In genomic region chr18:23844991-23845680, GRCh38 we compare ENCODE assay signal across 12 cellular contexts.
DNase-seq lines count a peak whose midpoint lies in the region; ATAC-seq lines count a peak whose summit lies in the region.
"Had no signal": no experiment of that assay in that cellular context is flagged by ENCODE, and none has a peak within 500 bp of the region (broad histone marks: within the 10 kb centered on the region; RNA-seq: fewer than 3 reads in every experiment).

No MANE protein-coding gene starts in this region.

- H3K36me3 Mint-ChIP-seq in activated T-cell treated with anti-CD3 and anti-CD28 coated beads, Interleukin-2, amount 50 U/mL, for 24 hours (ENCODE audit: low read depth), result no peaks in the 10 kb centered on the region

- no peak overlapping the region for H3K4me3 ChIP-seq in H7 (ENCODE audit: insufficient read depth, low read depth, low read length)
- H3K4me3 ChIP-seq: sigmoid colon had no signal

- no peaks in the 10 kb centered on the region for H3K36me3 ChIP-seq in H7 (replicated peaks; ENCODE audit: control insufficient read depth, insufficient read depth, low read length)
- H3K36me3 ChIP-seq: sigmoid colon had no signal

- DNase-seq in H7, result peak; percentile 75
- DNase-seq in T1000 (lab: John Stamatoyannopoulos, UW), result peak; percentile 66
- DNase-seq in iPS-NIHi7 (ENCODE audit: extremely low spot score), result peak; percentile 64
- DNase-seq in sciatic nerve (ENCODE audit: low spot score), result no peak
- no peak for DNase-seq in activated T-cell treated with anti-CD3 and anti-CD28 coated beads, Interleukin-2, amount 50 U/mL, for 24 hours
- DNase-seq: activated naive CD4-positive, alpha-beta T cell treated with anti-CD3 and anti-CD28 coated beads for 36 hours; CD4-positive, CD25-positive, alpha-beta regulatory T cell; MM.1S; sigmoid colon had no signal

- no peaks in the 10 kb centered on the region for H3K9me3 Mint-ChIP-seq in activated T-cell treated with anti-CD3 and anti-CD28 coated beads, Interleukin-2, amount 50 U/mL, for 24 hours
- H3K9me3 Mint-ChIP-seq: activated naive CD4-positive, alpha-beta T cell treated with anti-CD3 and anti-CD28 coated beads for 36 hours; CD4-positive, CD25-positive, alpha-beta regulatory T cell had no signal

- H3K27me3 ChIP-seq in H7 (ENCODE audit: control insufficient read depth, insufficient read depth, low read length), result no peaks in the 10 kb centered on the region
- H3K27me3 ChIP-seq: sigmoid colon had no signal

- H3K27ac Mint-ChIP-seq in activated T-cell treated with anti-CD3 and anti-CD28 coated beads, Interleukin-2, amount 50 U/mL, for 24 hours, result no peak overlapping the region
- H3K27ac Mint-ChIP-seq: activated naive CD4-positive, alpha-beta T cell treated with anti-CD3 and anti-CD28 coated beads for 36 hours; CD4-positive, CD25-positive, alpha-beta regulatory T cell had no signal

- H3K4me1 Mint-ChIP-seq in activated T-cell treated with anti-CD3 and anti-CD28 coated beads, Interleukin-2, amount 50 U/mL, for 24 hours (ENCODE audit: low read depth), result no peaks in the 10 kb centered on the region

- no peaks in the 10 kb centered on the region for H3K27me3 Mint-ChIP-seq in activated T-cell treated with anti-CD3 and anti-CD28 coated beads, Interleukin-2, amount 50 U/mL, for 24 hours
- H3K27me3 Mint-ChIP-seq: CD4-positive, CD25-positive, alpha-beta regulatory T cell had no signal

- ATAC-seq in sciatic nerve (peak; percentile 65), GM21528 (IDR thresholded peaks at IDR 0.05; ENCODE audit: low FRiP score, unreplicated experiment) (no peak), GM21723 (IDR thresholded peaks at IDR 0.05; ENCODE audit: unreplicated experiment) (no peak), GM18861 (IDR thresholded peaks at IDR 0.05; ENCODE audit: unreplicated experiment) (no peak)

- H3K4me3 Mint-ChIP-seq in activated T-cell treated with anti-CD3 and anti-CD28 coated beads, Interleukin-2, amount 50 U/mL, for 24 hours, result no peak overlapping the region
- H3K4me3 Mint-ChIP-seq: activated naive CD4-positive, alpha-beta T cell treated with anti-CD3 and anti-CD28 coated beads for 36 hours; CD4-positive, CD25-positive, alpha-beta regulatory T cell had no signal

- intact Hi-C loops in sciatic nerve (cut with DNase I), result no loop called here

Comparison
In these comparisons a context has a peak if more than half of its experiments do, and no peak if none do; other contexts are left out.
1. DNase-seq: peak in H7 (single experiment), T1000 (single experiment) and iPS-NIHi7 (single experiment); none in sciatic nerve (single experiment) and activated T-cell treated with anti-CD3 and anti-CD28 coated beads, Interleukin-2, amount 50 U/mL, for 24 hours (single experiment).